Comparison of ENCODE assay signal across 16 cellular contexts in genomic region chr2:29443627-29444026, GRCh38.
DNase-seq lines count a peak whose midpoint lies in the region; ATAC-seq and TF ChIP-seq lines count a peak whose summit lies in the region.
"Had no signal": no experiment of that assay in that cellular context is flagged by ENCODE, and none has a peak within 500 bp of the region (broad histone marks: within the 10 kb centered on the region; RNA-seq: fewer than 3 reads in every experiment).

No MANE protein-coding gene starts in this region.

- H4K5ac ChIP-seq in IMR-90 (ENCODE audit: low read depth, low read length), result no peak overlapping the region

- no peaks in the 10 kb centered on the region for H3K9me3 Mint-ChIP-seq in MCF 10A (ENCODE audit: unreplicated experiment)
- peaks cover 2% of the 10 kb centered on the region for H3K9me3 Mint-ChIP-seq in CD4-positive, alpha-beta T cell
- H3K9me3 Mint-ChIP-seq: activated naive CD8-positive, alpha-beta T cell treated with anti-CD3 and anti-CD28 coated beads, Interleukin-2, amount 10 ng/mL, durations not matched to agents 7 days and 5 days; endodermal cell had no signal

- no peak overlapping the region; the same call in 1 of the 2 replicates for H4K91ac ChIP-seq in IMR-90 (ENCODE audit: insufficient read depth, low read depth, low read length)
- H4K91ac ChIP-seq in trophoblast cell (ENCODE audit: low read depth, low read length), result no peak overlapping the region

- WGBS in IMR-90 (ENCODE audit: extremely low coverage in 2 of 2, insufficient read length in 1 of 2), 2 experiments, result no CpG with 5 or more reads among the region's 4 CpGs
- no CpG with 5 or more reads among the region's 4 CpGs for WGBS in trophoblast cell (ENCODE audit: extremely low coverage, insufficient coverage, insufficient read length)

- no peak overlapping the region for H2AK9ac ChIP-seq in IMR-90 (replicated peaks; ENCODE audit: low read depth, low read length, poor library complexity)

- no peak overlapping the region for H3K56ac ChIP-seq in IMR-90 (ENCODE audit: extremely low read depth, insufficient read depth, low read length)

- H3K14ac ChIP-seq in IMR-90 (replicated peaks; ENCODE audit: low read depth, low read length) (no peak overlapping the region), trophoblast cell (ENCODE audit: low read length) (no peak overlapping the region)

- H2AFZ ChIP-seq in IMR-90 (replicated peaks; ENCODE audit: low read length, poor library complexity) (peak overlapping the region; percentile 76), trophoblast cell (ENCODE audit: insufficient read depth, low read length, poor library complexity) (no peak overlapping the region)

- H3K9ac ChIP-seq in IMR-90 (ENCODE audit: low read depth, low read length) (no peak overlapping the region), trophoblast cell (ENCODE audit: low read length) (no peak overlapping the region)

- H2AK5ac ChIP-seq in IMR-90 (ENCODE audit: low read depth, low read length) (no peak overlapping the region), trophoblast cell (ENCODE audit: low read length) (no peak overlapping the region)

- peaks cover 9% of the 10 kb centered on the region for H3K4me1 Mint-ChIP-seq in MCF 10A (ENCODE audit: insufficient read depth, unreplicated experiment)
- H3K4me1 Mint-ChIP-seq in CD4-positive, alpha-beta T cell (ENCODE audit: low read depth), result no peaks in the 10 kb centered on the region
- H3K4me1 Mint-ChIP-seq: activated naive CD8-positive, alpha-beta T cell treated with anti-CD3 and anti-CD28 coated beads, Interleukin-2, amount 10 ng/mL, durations not matched to agents 7 days and 5 days had no signal

- H2BK120ac ChIP-seq in IMR-90 (ENCODE audit: low read depth, low read length), result 0 out of 2 replicates have a peak overlapping the region, but pooled peaks have one; percentile 5
- no peak overlapping the region for H2BK120ac ChIP-seq in trophoblast cell (ENCODE audit: insufficient read depth, low read length, poor library complexity)

- H3K4ac ChIP-seq in IMR-90 (ENCODE audit: low read depth, low read length) (no peak overlapping the region), trophoblast cell (ENCODE audit: low read depth, low read length) (no peak overlapping the region)

- BruUV-seq in MCF 10A (replicated peaks; lab: Mats Ljungman, UMichigan), result no TSS peak
- no TSS peak for BruUV-seq in IMR-90 (replicated peaks; lab: Mats Ljungman, UMichigan)

- no peak for TF ChIP-seq RAD21 in IMR-90 (IDR thresholded peaks at IDR 0.05; ENCODE audit: low read length)

- no peaks in the 10 kb centered on the region for H3K79me2 ChIP-seq in trophoblast cell (ENCODE audit: control insufficient read depth, insufficient read depth, low read length, poor library complexity)

- no peaks in the 10 kb centered on the region for H4K20me1 ChIP-seq in IMR-90 (ENCODE audit: insufficient read depth, low read length)

- no peaks in the 10 kb centered on the region for H3K4me1 ChIP-seq in breast epithelium
- no peaks in the 10 kb centered on the region; the same call in 1 of the 2 replicates for H3K4me1 ChIP-seq in IMR-90 (ENCODE audit: control insufficient read depth, insufficient read depth, low read length)
- peaks cover 2 to 3% of the 10 kb centered on the region in 2 experiments for H3K4me1 ChIP-seq in trophoblast cell (ENCODE audit: control insufficient read depth in 1 of 2, insufficient read depth in 2 of 2, low read length in 2 of 2)
- H3K4me1 ChIP-seq: gastrocnemius medialis, transverse colon had no signal

- no peak overlapping the region for H2BK15ac ChIP-seq in IMR-90 (ENCODE audit: low read depth, low read length)

- CTCF ChIA-PET in MCF 10A (lab: Yijun Ruan, JAX), result interaction anchor here (0.6 kb wide), 1 partner anchor 30 kb away, joined by 4 read pairs; no protein-coding TSS in a partner anchor
- CTCF ChIA-PET in IMR-90 (lab: Yijun Ruan, JAX), result interaction anchor here (0.6 kb wide), 1 partner anchor 204 kb away, joined by 3 read pairs; no protein-coding TSS in a partner anchor
- CTCF ChIA-PET in CD4-positive, alpha-beta T cell (lab: Charles Lee), result no interaction called here

- no peak overlapping the region for H3K18ac ChIP-seq in IMR-90 (ENCODE audit: low read depth, low read length)
- H3K18ac ChIP-seq in trophoblast cell (ENCODE audit: low read length), result no peak overlapping the region

- H3K36me3 ChIP-seq in breast epithelium, result no peaks in the 10 kb centered on the region
- no peaks in the 10 kb centered on the region for H3K36me3 ChIP-seq in IMR-90 (ENCODE audit: control insufficient read depth, insufficient read depth, low read length)
- H3K36me3 ChIP-seq in trophoblast cell (ENCODE audit: control insufficient read depth in 1 of 2, insufficient read depth in 2 of 2, low read length in 2 of 2), result no peaks in the 10 kb centered on the region
- H3K36me3 ChIP-seq: gastrocnemius medialis, transverse colon had no signal

- H3K27me3 Mint-ChIP-seq in MCF 10A (ENCODE audit: insufficient read depth, unreplicated experiment), result no peaks in the 10 kb centered on the region
- peaks cover 18% of the 10 kb centered on the region for H3K27me3 Mint-ChIP-seq in CD4-positive, alpha-beta T cell
- H3K27me3 Mint-ChIP-seq: activated naive CD8-positive, alpha-beta T cell treated with anti-CD3 and anti-CD28 coated beads, Interleukin-2, amount 10 ng/mL, durations not matched to agents 7 days and 5 days had no signal

- H2BK12ac ChIP-seq in trophoblast cell (ENCODE audit: low read length), result no peak overlapping the region

- H3K23ac ChIP-seq in IMR-90 (ENCODE audit: low read depth, low read length) (no peak overlapping the region), trophoblast cell (ENCODE audit: low read length) (no peak overlapping the region)

- H3K4me3 ChIP-seq in breast epithelium (no peak overlapping the region), IMR-90 (ENCODE audit: insufficient read depth, low read depth, low read length) (no peak overlapping the region), trophoblast cell (ENCODE audit: low read depth, low read length) (no peak overlapping the region)
- H3K4me3 ChIP-seq: gastrocnemius medialis, transverse colon had no signal

- POLR2A ChIA-PET in MCF 10A (lab: Yijun Ruan, JAX) (interaction anchor here (1.0 kb wide), 1 partner anchor 19 kb away, joined by 4 read pairs; no protein-coding TSS in a partner anchor), IMR-90 (lab: Charles Lee; ENCODE audit: unreplicated experiment) (interaction anchor here (0.6 kb wide), 1 partner anchor 84 kb away, joined by 3 read pairs; no protein-coding TSS in a partner anchor)
- POLR2A ChIA-PET in CD4-positive, alpha-beta T cell (lab: Charles Lee), result no interaction called here

- no peak overlapping the region for H2BK20ac ChIP-seq in IMR-90 (ENCODE audit: low read depth, low read length)

- H3K27ac ChIP-seq in breast epithelium, result no peak overlapping the region
- no peak overlapping the region for H3K27ac ChIP-seq in IMR-90 (ENCODE audit: insufficient read depth, low read length)
- H3K27ac ChIP-seq in trophoblast cell (ENCODE audit: low read depth, low read length), result no peak overlapping the region
- H3K27ac ChIP-seq in CD4-positive, alpha-beta T cell (ENCODE audit: low read depth, low read length), result no peak overlapping the region
- no peak overlapping the region for H3K27ac ChIP-seq in substantia nigra (ENCODE audit: low read depth, low read length, poor library complexity, severe bottlenecking)
- H3K27ac ChIP-seq: gastrocnemius medialis, transverse colon had no signal

- no peak for ATAC-seq in IMR-90 (ENCODE audit: low read depth)
- no peak for ATAC-seq in CD4-positive, alpha-beta T cell (ENCODE audit: poor library complexity)
- ATAC-seq: gastrocnemius medialis had no signal

- dilution Hi-C loops in IMR-90 (cut with HindIII; ENCODE audit: low sequenced_read_pairs, unreplicated experiment), result no loop called here

- H3K27ac Mint-ChIP-seq in MCF 10A (ENCODE audit: low read depth, unreplicated experiment), result no peak overlapping the region
- H3K27ac Mint-ChIP-seq in CD4-positive, alpha-beta T cell, result no peak overlapping the region
- H3K27ac Mint-ChIP-seq: activated naive CD8-positive, alpha-beta T cell treated with anti-CD3 and anti-CD28 coated beads, Interleukin-2, amount 10 ng/mL, durations not matched to agents 7 days and 5 days; endodermal cell had no signal

- DNase-seq in MCF 10A (ENCODE audit: unreplicated experiment) (peak; percentile 44), breast epithelium (ENCODE audit: low spot score in 2 of 2) (no peak), IMR-90 (peak; percentile 49), T1000 (lab: John Stamatoyannopoulos, UW) (peak; percentile 30), trophoblast cell (peak; percentile 21 to 54), superior temporal gyrus (ENCODE audit: extremely low spot score) (no peak), substantia nigra (lab: John Stamatoyannopoulos, UW) (no peak)
- no peak for DNase-seq in CD4-positive, alpha-beta T cell
- DNase-seq: activated CD4-positive, alpha-beta T cell treated with anti-CD3 and anti-CD28 coated beads for 4 hours; activated naive CD8-positive, alpha-beta T cell treated with anti-CD3 and anti-CD28 coated beads, Interleukin-2, amount 10 ng/mL, durations not matched to agents 7 days and 5 days; endodermal cell; gastrocnemius medialis; midbrain; NCI-H748 treated with DMSO at 0.1 percent for 48 hours; stimulated activated CD4-positive, alpha-beta T cell treated with anti-CD3 and anti-CD28 coated beads, Interleukin-4, amount 100 ng/mL, for 1 hour; transverse colon had no signal

- no peak overlapping the region for H3K4me3 Mint-ChIP-seq in MCF 10A (ENCODE audit: unreplicated experiment)
- H3K4me3 Mint-ChIP-seq in CD4-positive, alpha-beta T cell, result no peak overlapping the region
- H3K4me3 Mint-ChIP-seq: activated naive CD8-positive, alpha-beta T cell treated with anti-CD3 and anti-CD28 coated beads, Interleukin-2, amount 10 ng/mL, durations not matched to agents 7 days and 5 days; endodermal cell had no signal

- no peak overlapping the region for H4K12ac ChIP-seq in trophoblast cell (ENCODE audit: low read depth, low read length)

- no peak for TF ChIP-seq POLR2A in breast epithelium (IDR thresholded peaks at IDR 0.05)
- TF ChIP-seq POLR2A in IMR-90 (IDR thresholded peaks at IDR 0.05; ENCODE audit: low read depth, low read length), result no peak

- intact Hi-C loops in MCF 10A (cut with micrococcal nuclease) (no loop called here), breast epithelium (cut with DNase I; ENCODE audit: low total_unique reads) (loop anchor here (5.0 kb wide), 1 partner anchor 559 kb away; no protein-coding TSS in a partner anchor), IMR-90 (cut with micrococcal nuclease) (no loop called here)
- intact Hi-C loops in CD4-positive, alpha-beta T cell (cut with DNase I, micrococcal nuclease), result no loop called here

- H3K27me3 ChIP-seq in breast epithelium, result no peaks in the 10 kb centered on the region
- H3K27me3 ChIP-seq in IMR-90 (ENCODE audit: control insufficient read depth, insufficient read depth, low read length), result no peaks in the 10 kb centered on the region; the same call in 1 of the 2 replicates
- no peaks in the 10 kb centered on the region for H3K27me3 ChIP-seq in trophoblast cell (ENCODE audit: insufficient read depth, low read length)
- no peaks in the 10 kb centered on the region for H3K27me3 ChIP-seq in CD4-positive, alpha-beta T cell (ENCODE audit: control insufficient read depth, insufficient read depth, low read length)
- H3K27me3 ChIP-seq: gastrocnemius medialis, transverse colon had no signal

- H3K9me1 ChIP-seq in IMR-90 (ENCODE audit: insufficient read depth, low read length), result no peaks in the 10 kb centered on the region

- H3K9me3 ChIP-seq in breast epithelium (no peaks in the 10 kb centered on the region), IMR-90 (ENCODE audit: control insufficient read depth, insufficient read depth, low read length) (0 out of 2 replicates have a peak, but pooled peaks cover 2% of the 10 kb centered on the region), trophoblast cell (ENCODE audit: insufficient read depth, low read depth, low read length) (peaks cover 3% of the 10 kb centered on the region)
- no peaks in the 10 kb centered on the region for H3K9me3 ChIP-seq in CD4-positive, alpha-beta T cell (ENCODE audit: control insufficient read depth, low read length)
- H3K9me3 ChIP-seq: gastrocnemius medialis, transverse colon had no signal

- H3K36me3 Mint-ChIP-seq in MCF 10A (ENCODE audit: insufficient read depth, unreplicated experiment), result no peaks in the 10 kb centered on the region
- no peaks in the 10 kb centered on the region for H3K36me3 Mint-ChIP-seq in CD4-positive, alpha-beta T cell (ENCODE audit: low read depth)
- H3K36me3 Mint-ChIP-seq: activated naive CD8-positive, alpha-beta T cell treated with anti-CD3 and anti-CD28 coated beads, Interleukin-2, amount 10 ng/mL, durations not matched to agents 7 days and 5 days had no signal

- in situ Hi-C loops in IMR-90 (cut with MboI; ENCODE audit: low sequenced_read_pairs), result no loop called here

- H2BK5ac ChIP-seq in IMR-90 (ENCODE audit: low read depth, low read length, poor library complexity, severe bottlenecking), result no peak overlapping the region
- no peak overlapping the region for H2BK5ac ChIP-seq in trophoblast cell (ENCODE audit: low read depth, low read length, poor library complexity)

- no peak for TF ChIP-seq CTCF in MCF 10A (IDR thresholded peaks at IDR 0.05; ENCODE audit: unreplicated experiment)
- no peak for TF ChIP-seq CTCF in breast epithelium (IDR thresholded peaks at IDR 0.05)
- TF ChIP-seq CTCF in IMR-90 (conservative IDR thresholded peaks at IDR 0.05; ENCODE audit: low read depth, low read length), result no peak
- TF ChIP-seq CTCF in CD4-positive, alpha-beta T cell (IDR thresholded peaks at IDR 0.05), result no peak

- H4K8ac ChIP-seq in IMR-90 (ENCODE audit: low read depth in 2 of 2, low read length in 2 of 2) (peak overlapping the region; percentile 40 to 72; a peak in 3 of 4 replicates), trophoblast cell (ENCODE audit: low read depth, low read length) (no peak overlapping the region)

- no peaks in the 10 kb centered on the region for H3K79me1 ChIP-seq in IMR-90 (ENCODE audit: low read depth in 1 of 2, low read length in 2 of 2)
- no peaks in the 10 kb centered on the region for H3K79me1 ChIP-seq in trophoblast cell (ENCODE audit: low read length)

- no peak overlapping the region for H3K4me2 ChIP-seq in IMR-90 (ENCODE audit: low read depth, low read length)
- H3K4me2 ChIP-seq in trophoblast cell (ENCODE audit: low read length), result no peak overlapping the region

Comparison
In these comparisons a context has a peak if more than half of its experiments do, and no peak if none do; other contexts are left out.
1. DNase-seq: peak in MCF 10A (single experiment), IMR-90 (single experiment), T1000 (single experiment) and trophoblast cell (2 of 2); none in breast epithelium (0 of 2), CD4-positive, alpha-beta T cell (0 of 10), superior temporal gyrus (single experiment) and substantia nigra (0 of 49).